In the genomic region with DNA sequence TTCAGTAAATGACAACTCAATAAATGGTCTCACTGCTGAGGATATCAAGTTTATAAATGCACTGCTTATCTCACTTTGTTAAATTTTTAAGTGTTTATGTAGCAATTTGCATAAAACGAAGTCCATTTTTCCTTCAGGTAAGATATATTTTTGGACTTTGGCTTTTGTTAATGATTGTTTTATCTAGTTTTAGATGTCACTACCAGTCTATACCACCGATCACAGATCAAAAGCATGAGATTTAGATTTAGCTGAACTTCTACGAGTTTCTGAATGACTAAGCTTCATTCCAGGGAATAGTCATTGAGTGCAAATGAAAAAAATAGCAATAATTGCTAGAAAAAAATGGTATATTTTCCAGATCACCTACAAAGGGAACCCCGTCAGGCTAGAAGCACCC, we compare ENCODE assay signal across 37 cellular contexts. TPM values are rescaled to one million over a fixed set of nuclear protein-coding genes. Genes with fewer than 3 reads are reported as not detected.
"Had no signal": no experiment of that assay in that cellular context is flagged by ENCODE, and none has a peak within 500 bp of the region (broad histone marks: within the 10 kb centered on the region; RNA-seq: fewer than 3 reads in every experiment).

No MANE protein-coding gene starts in this region.

- H3K27me3 ChIP-seq: adrenal gland, ascending aorta, body of pancreas, brain microvascular endothelial cell, breast epithelium, cardiac muscle cell had no signal

- H3K4me3 ChIP-seq: adrenal gland, ascending aorta, body of pancreas, breast epithelium, cardiac muscle cell had no signal

- DNase-seq: activated effector memory CD4-positive, alpha-beta T cell treated with anti-CD3 and anti-CD28 coated beads, Interleukin-2, amount 50 U/mL, for 16 hours; activated effector memory CD4-positive, alpha-beta T cell treated with Interleukin-2 at 50 U/mL for 16 hours; activated gamma-delta T cell; activated gamma-delta T cell treated with Interleukin-2 at 50 U/mL for 16 hours; activated naive CD4-positive, alpha-beta T cell; activated naive CD4-positive, alpha-beta T cell treated with anti-CD3 and anti-CD28 coated beads for 36 hours; activated naive CD4-positive, alpha-beta T cell treated with anti-CD3 and anti-CD28 coated beads, Interleukin-2, amount 10 ng/mL, durations not matched to agents 7 days and 5 days; activated naive CD4-positive, alpha-beta T cell treated with anti-CD3 and anti-CD28 coated beads, Interleukin-2, amount 50 U/mL, for 16 hours; activated naive CD4-positive, alpha-beta T cell treated with Interleukin-2 at 50 U/mL for 16 hours; activated naive CD8-positive, alpha-beta T cell treated with anti-CD3 and anti-CD28 coated beads for 36 hours; activated naive CD8-positive, alpha-beta T cell treated with anti-CD3 and anti-CD28 coated beads, Interleukin-2, amount 10 ng/mL, durations not matched to agents 7 days and 5 days; activated naive CD8-positive, alpha-beta T cell treated with anti-CD3 and anti-CD28 coated beads, Interleukin-2, amount 50 U/mL, for 24 hours; activated T-cell treated with anti-CD3 and anti-CD28 coated beads, Interleukin-2, amount 50 U/mL, for 1 hour; activated T-cell treated with anti-CD3 and anti-CD28 coated beads, Interleukin-2, amount 50 U/mL, for 24 hours; activated T-cell treated with anti-CD3 and anti-CD28 coated beads, Interleukin-2, amount 50 U/mL, for 4 hours; activated T-cell treated with anti-CD3 and anti-CD28 coated beads, Interleukin-2, amount 50 U/mL, for 48 hours; activated T-cell treated with anti-CD3 and anti-CD28 coated beads, Interleukin-2, amount 50 U/mL, for 72 hours; adrenal gland; amniotic stem cell; amygdala; anterior cingulate cortex; aorta; body of pancreas; brain microvascular endothelial cell; caudate nucleus; central memory CD4-positive, alpha-beta T cell; cerebellar nuclear complex had no signal

- H3K4me1 ChIP-seq: adrenal gland, ascending aorta, body of pancreas, breast epithelium had no signal

- H3K9me3 ChIP-seq: adrenal gland, ascending aorta, body of pancreas had no signal

- H3K27ac ChIP-seq: adrenal gland, ascending aorta, body of pancreas, brain microvascular endothelial cell, breast epithelium, cardiac muscle cell had no signal

- H3K36me3 ChIP-seq: adrenal gland, ascending aorta, brain microvascular endothelial cell, breast epithelium, cardiac muscle cell had no signal

- ATAC-seq: activated naive CD4-positive, alpha-beta T cell treated with anti-CD3 and anti-CD28 coated beads, Interleukin-2, amount 50 U/mL, for 72 hours; activated naive CD8-positive, alpha-beta T cell treated with anti-CD3 and anti-CD28 coated beads, Interleukin-2, amount 50 U/mL, for 24 hours; activated T-cell treated with anti-CD3 and anti-CD28 coated beads, Interleukin-2, amount 50 U/mL, for 4 hours; activated T-cell treated with anti-CD3 and anti-CD28 coated beads, Interleukin-2, amount 50 U/mL, for 72 hours; activated T-helper 17 cell treated with anti-CD3 and anti-CD28 coated beads, Interleukin-2, amount 50 U/mL, for 72 hours; body of pancreas had no signal

- FAIRE-seq: astrocyte, bronchial epithelial cell had no signal

RNA-seq across cellular contexts. Expression of a gene that starts 12.8 kb away (rescaled TPM):
- total RNA-seq: activated naive CD4-positive, alpha-beta T cell treated with anti-CD3 and anti-CD28 coated beads for 36 hours; activated naive CD4-positive, alpha-beta T cell treated with anti-CD3 and anti-CD28 coated beads, Interleukin-2, amount 50 U/mL, for 72 hours; activated naive CD8-positive, alpha-beta T cell treated with anti-CD3 and anti-CD28 coated beads for 36 hours; activated naive CD8-positive, alpha-beta T cell treated with anti-CD3 and anti-CD28 coated beads, Interleukin-2, amount 10 ng/mL, durations not matched to agents 7 days and 5 days; activated T-cell treated with anti-CD3 and anti-CD28 coated beads, Interleukin-2, amount 50 U/mL, for 4 hours; activated T-cell treated with anti-CD3 and anti-CD28 coated beads, Interleukin-2, amount 50 U/mL, for 72 hours; activated T-helper 1 cell treated with anti-CD3 and anti-CD28 coated beads, Interleukin-12 subunit alpha, Interleukin-12 subunit beta, Interleukin-2, Interleukin-4 antibody, amounts not matched to agents 30 ng/mL and 10 ng/mL and 1 ng/mL, durations not matched to agents 14 hours and 24 hours and 36 hours; activated T-helper 17 cell treated with anti-CD3 and anti-CD28 coated beads, Interleukin-2, amount 50 U/mL, for 72 hours; activated T-helper 2 cell treated with anti-CD3 and anti-CD28 coated beads, Interferon-gamma antibody, Interleukin-2, Interleukin-4, amounts not matched to agents 10 μg/mL and 5 μg/mL and 100 μg/mL, durations not matched to agents 14 hours and 24 hours and 36 hours; aorta; ascending aorta; body of pancreas; breast epithelium; bronchial epithelial cell had no signal
- polyA plus RNA-seq: adipose tissue had no signal
